In genomic region chr9:91395106-91395552, GRCh38 we compare ENCODE assay signal across 1 cellular context.
TF ChIP-seq lines count a peak whose summit lies in the region.

No MANE protein-coding gene starts in this region.

TF ChIP-seq in HepG2, 621 proteins besides CTCF, POLR2A, EP300 and RAD21 (continued from another document and continues in another):
- TF ChIP-seq TIGD3 (CRISPR knock-in tag; IDR thresholded peaks at IDR 0.05; ENCODE audit: borderline replicate concordance), result no peak
- no peak for TF ChIP-seq ZNF354B (CRISPR knock-in tag; IDR thresholded peaks at IDR 0.05)
- TF ChIP-seq HNRNPLL (IDR thresholded peaks at IDR 0.05; ENCODE audit: low read depth, low read length, poor library complexity, severe bottlenecking), result no peak
- no peak for TF ChIP-seq ATF7 (IDR thresholded peaks at IDR 0.05)
- TF ChIP-seq ATF7 (CRISPR knock-in tag; IDR thresholded peaks at IDR 0.05), result no peak; the same call in 1 of the 2 replicates
- TF ChIP-seq MTF2 (CRISPR knock-in tag; IDR thresholded peaks at IDR 0.05; ENCODE audit: borderline replicate concordance), result no peak
- TF ChIP-seq, protein P1, sequence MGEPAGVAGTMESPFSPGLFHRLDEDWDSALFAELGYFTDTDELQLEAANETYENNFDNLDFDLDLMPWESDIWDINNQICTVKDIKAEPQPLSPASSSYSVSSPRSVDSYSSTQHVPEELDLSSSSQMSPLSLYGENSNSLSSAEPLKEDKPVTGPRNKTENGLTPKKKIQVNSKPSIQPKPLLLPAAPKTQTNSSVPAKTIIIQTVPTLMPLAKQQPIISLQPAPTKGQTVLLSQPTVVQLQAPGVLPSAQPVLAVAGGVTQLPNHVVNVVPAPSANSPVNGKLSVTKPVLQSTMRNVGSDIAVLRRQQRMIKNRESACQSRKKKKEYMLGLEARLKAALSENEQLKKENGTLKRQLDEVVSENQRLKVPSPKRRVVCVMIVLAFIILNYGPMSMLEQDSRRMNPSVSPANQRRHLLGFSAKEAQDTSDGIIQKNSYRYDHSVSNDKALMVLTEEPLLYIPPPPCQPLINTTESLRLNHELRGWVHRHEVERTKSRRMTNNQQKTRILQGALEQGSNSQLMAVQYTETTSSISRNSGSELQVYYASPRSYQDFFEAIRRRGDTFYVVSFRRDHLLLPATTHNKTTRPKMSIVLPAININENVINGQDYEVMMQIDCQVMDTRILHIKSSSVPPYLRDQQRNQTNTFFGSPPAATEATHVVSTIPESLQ (CRISPR knock-in tag; conservative IDR thresholded peaks at IDR 0.05), result no peak
- no peak for TF ChIP-seq ZNF558 (CRISPR knock-in tag; IDR thresholded peaks at IDR 0.05; ENCODE audit: borderline replicate concordance)
- TF ChIP-seq PHF20 (CRISPR knock-in tag; IDR thresholded peaks at IDR 0.05), result no peak
- TF ChIP-seq ZNF567 (CRISPR knock-in tag; IDR thresholded peaks at IDR 0.05; ENCODE audit: borderline replicate concordance), result no peak
- peak; percentile 85; the same call in 1 of the 2 replicates for TF ChIP-seq THRA (CRISPR knock-in tag; IDR thresholded peaks at IDR 0.05; ENCODE audit: borderline replicate concordance)
- TF ChIP-seq SMAD9 (CRISPR knock-in tag; IDR thresholded peaks at IDR 0.05), result no peak
- no peak for TF ChIP-seq ZNF577 (CRISPR knock-in tag; IDR thresholded peaks at IDR 0.05; ENCODE audit: borderline replicate concordance, low read depth)
- TF ChIP-seq GPN1 (CRISPR knock-in tag; IDR thresholded peaks at IDR 0.05; ENCODE audit: borderline replicate concordance), result no peak
- peak; percentile 98 for TF ChIP-seq KDM4B (CRISPR knock-in tag; IDR thresholded peaks at IDR 0.05)
- TF ChIP-seq ZNF337 (CRISPR knock-in tag; IDR thresholded peaks at IDR 0.05; ENCODE audit: borderline replicate concordance, low read depth), result no peak
- TF ChIP-seq PAWR (CRISPR knock-in tag; IDR thresholded peaks at IDR 0.05; ENCODE audit: borderline replicate concordance), result no peak
- peak; percentile 69; the same call in 1 of the 2 replicates for TF ChIP-seq ZNF609 (CRISPR knock-in tag; IDR thresholded peaks at IDR 0.05; ENCODE audit: borderline replicate concordance)
- TF ChIP-seq, protein P2, sequence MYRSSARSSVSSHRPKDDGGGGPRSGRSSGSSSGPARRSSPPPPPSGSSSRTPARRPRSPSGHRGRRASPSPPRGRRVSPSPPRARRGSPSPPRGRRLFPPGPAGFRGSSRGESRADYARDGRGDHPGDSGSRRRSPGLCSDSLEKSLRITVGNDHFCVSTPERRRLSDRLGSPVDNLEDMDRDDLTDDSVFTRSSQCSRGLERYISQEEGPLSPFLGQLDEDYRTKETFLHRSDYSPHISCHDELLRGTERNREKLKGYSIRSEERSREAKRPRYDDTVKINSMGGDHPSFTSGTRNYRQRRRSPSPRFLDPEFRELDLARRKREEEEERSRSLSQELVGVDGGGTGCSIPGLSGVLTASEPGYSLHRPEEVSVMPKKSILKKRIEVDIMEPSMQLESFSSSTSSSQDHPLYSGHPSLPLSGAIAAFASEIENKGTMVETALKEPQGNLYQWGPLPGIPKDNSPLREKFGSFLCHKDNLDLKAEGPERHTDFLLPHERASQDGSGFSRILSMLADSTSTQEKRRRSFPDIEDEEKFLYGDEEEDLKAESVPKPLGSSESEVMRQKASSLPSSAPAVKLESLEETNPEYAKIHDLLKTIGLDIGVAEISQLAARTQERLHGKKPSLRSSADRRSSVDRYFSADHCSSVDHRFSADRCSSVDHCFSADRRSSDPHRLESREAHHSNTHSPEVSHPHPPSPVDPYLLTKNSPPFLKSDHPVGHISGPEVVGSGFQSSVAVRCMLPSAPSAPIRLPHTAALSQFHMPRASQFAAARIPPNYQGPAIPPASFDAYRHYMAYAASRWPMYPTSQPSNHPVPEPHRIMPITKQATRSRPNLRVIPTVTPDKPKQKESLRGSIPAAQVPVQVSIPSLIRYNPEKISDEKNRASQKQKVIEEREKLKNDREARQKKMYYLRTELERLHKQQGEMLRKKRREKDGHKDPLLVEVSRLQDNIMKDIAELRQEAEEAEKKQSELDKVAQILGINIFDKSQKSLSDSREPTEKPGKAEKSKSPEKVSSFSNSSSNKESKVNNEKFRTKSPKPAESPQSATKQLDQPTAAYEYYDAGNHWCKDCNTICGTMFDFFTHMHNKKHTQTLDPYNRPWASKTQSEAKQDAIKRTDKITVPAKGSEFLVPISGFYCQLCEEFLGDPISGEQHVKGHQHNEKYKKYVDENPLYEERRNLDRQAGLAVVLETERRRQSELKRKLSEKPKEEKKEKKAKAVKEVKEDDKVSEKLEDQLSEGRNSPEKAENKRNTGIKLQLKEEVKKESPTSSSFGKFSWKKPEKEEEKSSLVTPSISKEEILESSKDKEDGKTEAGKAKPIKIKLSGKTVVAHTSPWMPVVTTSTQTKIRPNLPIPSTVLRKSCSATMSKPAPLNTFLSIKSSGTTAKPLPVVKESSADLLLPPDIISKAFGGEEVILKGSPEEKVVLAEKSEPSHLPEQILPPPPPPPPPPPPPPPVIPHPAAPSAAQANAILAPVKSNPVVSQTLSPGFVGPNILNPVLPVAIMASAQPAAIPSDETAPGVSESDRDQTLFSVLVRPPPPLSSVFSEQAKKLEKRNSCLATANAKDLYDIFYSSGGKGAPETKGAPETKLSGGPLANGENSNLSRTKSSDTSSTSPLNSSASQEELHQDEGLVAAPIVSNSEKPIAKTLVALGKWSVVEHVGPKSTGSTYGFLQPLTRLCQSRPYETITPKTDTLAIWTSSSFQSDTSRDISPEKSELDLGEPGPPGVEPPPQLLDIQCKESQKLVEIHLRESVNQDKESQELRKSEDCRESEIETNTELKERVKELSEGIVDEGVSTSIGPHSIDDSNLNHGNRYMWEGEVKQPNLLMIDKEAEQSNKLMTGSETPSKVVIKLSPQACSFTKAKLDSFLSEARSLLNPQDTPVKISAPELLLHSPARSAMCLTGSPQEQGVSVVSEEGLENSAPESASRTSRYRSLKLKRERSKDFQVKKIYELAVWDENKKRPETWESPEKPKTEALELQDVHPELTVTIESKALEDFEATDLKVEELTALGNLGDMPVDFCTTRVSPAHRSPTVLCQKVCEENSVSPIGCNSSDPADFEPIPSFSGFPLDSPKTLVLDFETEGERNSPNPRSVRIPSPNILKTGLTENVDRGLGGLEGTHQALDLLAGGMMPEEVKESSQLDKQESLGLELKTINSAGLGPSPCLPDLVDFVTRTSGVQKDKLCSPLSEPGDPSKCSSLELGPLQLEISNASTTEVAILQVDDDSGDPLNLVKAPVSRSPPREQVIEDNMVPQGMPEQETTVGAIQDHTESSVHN (CRISPR knock-in tag; IDR thresholded peaks at IDR 0.05), result no peak
- 0 out of 2 replicates have a peak, but pooled peaks have one; percentile 29 for TF ChIP-seq ZNF580 (CRISPR knock-in tag; IDR thresholded peaks at IDR 0.05; ENCODE audit: borderline replicate concordance, low read depth)
- TF ChIP-seq ZNF335 (CRISPR knock-in tag; IDR thresholded peaks at IDR 0.05), result peak; percentile 70; the same call in 1 of the 2 replicates
- no peak for TF ChIP-seq ZZZ3 (CRISPR knock-in tag; IDR thresholded peaks at IDR 0.05; ENCODE audit: borderline replicate concordance)
- TF ChIP-seq ZNF562 (CRISPR knock-in tag; IDR thresholded peaks at IDR 0.05; ENCODE audit: borderline replicate concordance), result no peak
- TF ChIP-seq SRSF1 (optimal IDR thresholded peaks at IDR 0.05; ENCODE audit: low read depth, low read length), result no peak
- TF ChIP-seq ELK4 (CRISPR knock-in tag; IDR thresholded peaks at IDR 0.05; ENCODE audit: borderline replicate concordance), result no peak
- no peak for TF ChIP-seq CC2D1A (CRISPR knock-in tag; IDR thresholded peaks at IDR 0.05)
- TF ChIP-seq NFE2 (CRISPR knock-in tag; IDR thresholded peaks at IDR 0.05), result no peak
- no peak for TF ChIP-seq ZNF207 (IDR thresholded peaks at IDR 0.05; ENCODE audit: borderline replicate concordance)
- TF ChIP-seq ELF4 (CRISPR knock-in tag; IDR thresholded peaks at IDR 0.05; ENCODE audit: borderline replicate concordance), result no peak
- peak; percentile 63; the same call in 1 of the 2 replicates for TF ChIP-seq KAT8 (CRISPR knock-in tag; IDR thresholded peaks at IDR 0.05)
- TF ChIP-seq SP140L (CRISPR knock-in tag; IDR thresholded peaks at IDR 0.05; ENCODE audit: borderline replicate concordance), result 0 out of 2 replicates have a peak, but pooled peaks have one; percentile 58
- TF ChIP-seq TEF (CRISPR knock-in tag; IDR thresholded peaks at IDR 0.05), result no peak
- TF ChIP-seq ZNF317 (CRISPR knock-in tag; IDR thresholded peaks at IDR 0.05), result peak; percentile 64; the same call in 1 of the 2 replicates
- TF ChIP-seq ZNF232 (CRISPR knock-in tag; IDR thresholded peaks at IDR 0.05; ENCODE audit: borderline replicate concordance), result peak; percentile 25; the same call in 1 of the 2 replicates
- no peak for TF ChIP-seq ZNF10 (CRISPR knock-in tag; IDR thresholded peaks at IDR 0.05; ENCODE audit: borderline replicate concordance, low read depth)
- TF ChIP-seq, protein P3, sequence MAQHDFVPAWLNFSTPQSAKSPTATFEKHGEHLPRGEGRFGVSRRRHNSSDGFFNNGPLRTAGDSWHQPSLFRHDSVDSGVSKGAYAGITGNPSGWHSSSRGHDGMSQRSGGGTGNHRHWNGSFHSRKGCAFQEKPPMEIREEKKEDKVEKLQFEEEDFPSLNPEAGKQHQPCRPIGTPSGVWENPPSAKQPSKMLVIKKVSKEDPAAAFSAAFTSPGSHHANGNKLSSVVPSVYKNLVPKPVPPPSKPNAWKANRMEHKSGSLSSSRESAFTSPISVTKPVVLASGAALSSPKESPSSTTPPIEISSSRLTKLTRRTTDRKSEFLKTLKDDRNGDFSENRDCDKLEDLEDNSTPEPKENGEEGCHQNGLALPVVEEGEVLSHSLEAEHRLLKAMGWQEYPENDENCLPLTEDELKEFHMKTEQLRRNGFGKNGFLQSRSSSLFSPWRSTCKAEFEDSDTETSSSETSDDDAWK (CRISPR knock-in tag; IDR thresholded peaks at IDR 0.05), result no peak
- TF ChIP-seq, protein P4, sequence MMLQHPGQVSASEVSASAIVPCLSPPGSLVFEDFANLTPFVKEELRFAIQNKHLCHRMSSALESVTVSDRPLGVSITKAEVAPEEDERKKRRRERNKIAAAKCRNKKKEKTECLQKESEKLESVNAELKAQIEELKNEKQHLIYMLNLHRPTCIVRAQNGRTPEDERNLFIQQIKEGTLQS (CRISPR knock-in tag; IDR thresholded peaks at IDR 0.05), result 0 out of 2 replicates have a peak, but pooled peaks have one; percentile 27
